In genomic region chr17:64538508-64539120, GRCh38 we compare ENCODE assay signal across 1 cellular context.
TF ChIP-seq lines count a peak whose summit lies in the region.

No MANE protein-coding gene starts in this region.

TF ChIP-seq in WTC11, 78 proteins besides CTCF, POLR2A, EP300 and RAD21 (continued from another document):
- TF ChIP-seq AR (CRISPR knock-in tag; IDR thresholded peaks at IDR 0.05) (no peak), ZNF532 (CRISPR knock-in tag; IDR thresholded peaks at IDR 0.05; ENCODE audit: borderline replicate concordance) (no peak), JAZF1 (CRISPR knock-in tag; IDR thresholded peaks at IDR 0.05) (no peak)
